15 cellular contexts compared by ENCODE assay signal in genomic region chr15:42048821-42049200, GRCh38. TPM values are rescaled to one million over a fixed set of nuclear protein-coding genes. Genes with fewer than 3 reads are reported as not detected.
DNase-seq lines count a peak whose midpoint lies in the region; ATAC-seq, FAIRE-seq and TF ChIP-seq lines count a peak whose summit lies in the region.
"Had no signal": no experiment of that assay in that cellular context is flagged by ENCODE, and none has a peak within 500 bp of the region (broad histone marks: within the 10 kb centered on the region; RNA-seq: fewer than 3 reads in every experiment).

No MANE protein-coding gene starts in this region.

- CTCF ChIA-PET in activated CD8-positive, alpha-beta memory T cell treated with anti-CD3 and anti-CD28 coated beads, Interleukin-2, amount 10 ng/mL, durations not matched to agents 7 days and 5 days (lab: Charles Lee): interaction anchor here (1.2 kb wide), 1 partner anchor 12 kb away, joined by 3 read pairs; no protein-coding TSS in a partner anchor

- no peaks in the 10 kb centered on the region for H3K9me3 Mint-ChIP-seq in activated CD8-positive, alpha-beta memory T cell treated with anti-CD3 and anti-CD28 coated beads, Interleukin-2, amount 10 ng/mL, durations not matched to agents 7 days and 5 days (ENCODE audit: low read depth)
- H3K9me3 Mint-ChIP-seq: CD4-positive, alpha-beta memory T cell had no signal

- no peaks in the 10 kb centered on the region for H3K36me3 Mint-ChIP-seq in activated CD8-positive, alpha-beta memory T cell treated with anti-CD3 and anti-CD28 coated beads, Interleukin-2, amount 10 ng/mL, durations not matched to agents 7 days and 5 days
- H3K36me3 Mint-ChIP-seq: CD4-positive, alpha-beta memory T cell had no signal

- H3K27me3 Mint-ChIP-seq in activated CD8-positive, alpha-beta memory T cell treated with anti-CD3 and anti-CD28 coated beads, Interleukin-2, amount 10 ng/mL, durations not matched to agents 7 days and 5 days: peaks cover 26% of the 10 kb centered on the region

- DNase-seq in activated CD8-positive, alpha-beta memory T cell treated with anti-CD3 and anti-CD28 coated beads, Interleukin-2, amount 10 ng/mL, durations not matched to agents 7 days and 5 days: peak; percentile 27
- DNase-seq in activated CD8-positive, alpha-beta memory T cell treated with anti-CD3 and anti-CD28 coated beads, Interleukin-2, amount 50 U/mL, for 4 hours: no peak
- peak; percentile 80 for DNase-seq in bronchial epithelial cell (ENCODE audit: low read depth)
- DNase-seq in iPS-NIHi11 (ENCODE audit: low spot score): peak; percentile 45
- no peak for DNase-seq in GM03348 (ENCODE audit: low spot score)
- DNase-seq in NOMO-1 treated with dmso at 0.1 percent for 144 hours (lab: John Stamatoyannopoulos, UW; ENCODE audit: unreplicated experiment): no peak
- DNase-seq in NCI-H128 (lab: John Stamatoyannopoulos, UW; ENCODE audit: unreplicated experiment): no peak
- DNase-seq: 8988T; CD4-positive, alpha-beta memory T cell; NCI-H1436 treated with DMSO at 0.1 percent for 48 hours; NCI-H2081 treated with DMSO at 0.1 percent for 48 hours; NCI-H69; OCI-M1 had no signal

- peak overlapping the region; percentile 92 for H3K27ac ChIP-seq in skeletal muscle tissue (ENCODE audit: low read depth, low read length)

- peaks cover 5% of the 10 kb centered on the region for H3K4me1 Mint-ChIP-seq in activated CD8-positive, alpha-beta memory T cell treated with anti-CD3 and anti-CD28 coated beads, Interleukin-2, amount 10 ng/mL, durations not matched to agents 7 days and 5 days

- TF ChIP-seq CTCF in bronchial epithelial cell (IDR thresholded peaks at IDR 0.05; ENCODE audit: insufficient read depth, low read length, severe bottlenecking): no peak

- no peak for FAIRE-seq in bronchial epithelial cell (lab: Jason Lieb, UNC)

- no peak overlapping the region for H3K27ac Mint-ChIP-seq in activated CD8-positive, alpha-beta memory T cell treated with anti-CD3 and anti-CD28 coated beads, Interleukin-2, amount 10 ng/mL, durations not matched to agents 7 days and 5 days

- H3K9me3 ChIP-seq in skeletal muscle tissue (ENCODE audit: control insufficient read depth in 3 of 3, low read length in 3 of 3): no peaks in the 10 kb centered on the region

- H3K4me1 ChIP-seq in skeletal muscle tissue (ENCODE audit: control insufficient read depth in 3 of 3, insufficient read depth in 3 of 3, low read length in 3 of 3): peaks cover 39 to 52% (median 40%) of the 10 kb centered on the region in 3 donors

- H3K4me3 ChIP-seq in bronchial epithelial cell (ENCODE audit: low read depth, low read length): no peak overlapping the region
- peak overlapping the region in 1 of 3 donors; percentile 30 for H3K4me3 ChIP-seq in skeletal muscle tissue (ENCODE audit: low read length in 3 of 3)

- H3K4me3 Mint-ChIP-seq in activated CD8-positive, alpha-beta memory T cell treated with anti-CD3 and anti-CD28 coated beads, Interleukin-2, amount 10 ng/mL, durations not matched to agents 7 days and 5 days: no peak overlapping the region
- H3K4me3 Mint-ChIP-seq: CD4-positive, alpha-beta memory T cell had no signal

- ATAC-seq in activated CD8-positive, alpha-beta memory T cell treated with anti-CD3 and anti-CD28 coated beads, Interleukin-2, amount 10 ng/mL, durations not matched to agents 7 days and 5 days: no peak

- no peaks in the 10 kb centered on the region for H3K36me3 ChIP-seq in bronchial epithelial cell (ENCODE audit: control insufficient read depth, insufficient read depth, low read length)
- no peaks in the 10 kb centered on the region for H3K36me3 ChIP-seq in skeletal muscle tissue (ENCODE audit: control insufficient read depth in 3 of 3, insufficient read depth in 3 of 3, low read length in 3 of 3)

- H3K27me3 ChIP-seq in bronchial epithelial cell (ENCODE audit: control insufficient read depth, insufficient read depth, low read length) (no peaks in the 10 kb centered on the region), skeletal muscle tissue (ENCODE audit: control insufficient read depth in 3 of 3, insufficient read depth in 3 of 3, low read length in 3 of 3) (no peaks in the 10 kb centered on the region)

- no peak overlapping the region for H3K9ac ChIP-seq in skeletal muscle tissue (ENCODE audit: low read depth in 1 of 3, low read length in 3 of 3)

RNA-seq across cellular contexts. Expression of gene PLA2G4E, which starts 28.0 kb away (rescaled TPM):
- total RNA-seq in activated CD8-positive, alpha-beta memory T cell treated with anti-CD3 and anti-CD28 coated beads, Interleukin-2, amount 10 ng/mL, durations not matched to agents 7 days and 5 days: under 1 TPM in 1 of 2 experiments, not detected in 1; 0.05 TPM
- under 0.01 and 1.4 TPM in 2 replicates for total RNA-seq in bronchial epithelial cell
- 0.52 TPM for total RNA-seq in skeletal muscle tissue
- total RNA-seq: CD4-positive, alpha-beta memory T cell; RPMI7951 had no signal

RNA-seq across cellular contexts. Expression of gene PLA2G4D, which starts 45.6 kb away (rescaled TPM):
- not detected for total RNA-seq in activated CD8-positive, alpha-beta memory T cell treated with anti-CD3 and anti-CD28 coated beads, Interleukin-2, amount 10 ng/mL, durations not matched to agents 7 days and 5 days
- total RNA-seq in bronchial epithelial cell (under 0.01 TPM in 2 replicates), skeletal muscle tissue (not detected)
- total RNA-seq: CD4-positive, alpha-beta memory T cell; RPMI7951 had no signal

Comparison
In these comparisons a context has a peak if more than half of its experiments do, and no peak if none do; other contexts are left out.
1. DNase-seq: peak in activated CD8-positive, alpha-beta memory T cell treated with anti-CD3 and anti-CD28 coated beads, Interleukin-2, amount 10 ng/mL, durations not matched to agents 7 days and 5 days (single experiment), bronchial epithelial cell (single experiment) and iPS-NIHi11 (single experiment); none in activated CD8-positive, alpha-beta memory T cell treated with anti-CD3 and anti-CD28 coated beads, Interleukin-2, amount 50 U/mL, for 4 hours (single experiment), GM03348 (single experiment), NOMO-1 treated with dmso at 0.1 percent for 144 hours (single experiment) and NCI-H128 (single experiment).